Comparison of ENCODE assay signal across 9 cellular contexts in the genomic region with DNA sequence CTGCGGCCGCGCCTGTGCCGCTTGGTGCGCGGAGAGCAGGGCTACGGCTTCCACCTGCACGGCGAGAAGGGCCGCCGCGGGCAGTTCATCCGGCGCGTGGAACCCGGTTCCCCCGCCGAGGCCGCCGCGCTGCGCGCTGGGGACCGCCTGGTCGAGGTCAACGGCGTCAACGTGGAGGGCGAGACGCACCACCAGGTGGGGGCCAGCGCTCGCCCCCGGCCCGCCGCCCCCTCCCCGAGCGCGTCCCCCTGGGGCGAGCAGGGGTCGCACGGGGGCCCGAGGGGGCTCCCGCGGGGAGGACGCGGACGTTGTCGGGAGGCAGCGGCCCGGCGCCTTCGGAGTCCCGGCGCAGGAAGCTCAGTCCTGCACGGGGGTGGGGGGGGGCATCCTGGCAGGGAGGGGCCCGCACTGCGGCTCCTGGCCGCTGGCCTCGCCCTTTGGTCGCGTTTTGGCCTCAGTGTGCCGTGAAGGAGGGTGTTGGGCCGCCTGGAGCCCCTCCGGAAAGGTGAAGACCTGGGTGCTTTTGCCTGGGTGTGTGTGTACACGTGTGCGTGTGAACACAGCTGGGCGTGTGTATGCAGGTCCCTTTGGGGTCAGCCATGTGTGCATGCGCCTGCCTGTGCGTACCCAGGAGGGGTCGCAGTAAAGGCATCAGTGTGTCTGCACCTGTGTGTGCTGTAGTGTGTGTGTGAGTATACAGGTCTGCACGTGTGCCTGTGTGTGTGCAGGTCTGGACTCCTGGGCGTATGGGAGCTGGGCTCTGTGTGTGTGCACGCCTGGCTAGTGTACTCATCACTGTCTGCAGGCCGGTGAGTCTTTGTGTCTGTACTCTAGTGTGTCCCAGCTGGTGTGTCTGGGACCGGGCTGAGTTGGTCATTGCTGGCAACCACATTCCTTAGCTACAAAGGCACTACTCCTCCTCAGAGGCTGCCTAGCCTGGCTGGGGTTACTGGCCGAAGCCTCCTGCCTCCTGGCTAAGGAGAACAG. TPM values are rescaled to one million over a fixed set of nuclear protein-coding genes. Genes with fewer than 3 reads are reported as not detected.
A peak's percentile ranks its signal among the peaks of the same experiment; 100 is the strongest.
DNase-seq lines count a peak whose midpoint lies in the region; ATAC-seq and TF ChIP-seq lines count a peak whose summit lies in the region.
"Had no signal": no experiment of that assay in that cellular context is flagged by ENCODE, and none has a peak within 500 bp of the region (broad histone marks: within the 10 kb centered on the region; RNA-seq: fewer than 3 reads in every experiment).

No MANE protein-coding gene starts in this region.

- intact Hi-C loops in activated CD8-positive, alpha-beta T cell treated with anti-CD3 and anti-CD28 coated beads for 36 hours (cut with micrococcal nuclease): no loop called here
- intact Hi-C loops in left ventricle myocardium inferior (cut with micrococcal nuclease): loop anchor here (10.0 kb wide), 1 partner anchor 117 kb away; a partner anchor contains a TSS
- intact Hi-C loops in sigmoid colon (cut with DNase I): loop anchor here (2.0 kb wide), 1 partner anchor 19 kb away; a partner anchor contains a TSS

- H3K27me3 ChIP-seq in left ventricle myocardium inferior (ENCODE audit: low read depth): peaks cover 4% of the 10 kb centered on the region
- no peaks in the 10 kb centered on the region for H3K27me3 ChIP-seq in sigmoid colon

- no peak for TF ChIP-seq POLR2A in sigmoid colon (IDR thresholded peaks at IDR 0.05)

- ATAC-seq in activated CD8-positive, alpha-beta T cell treated with anti-CD3 and anti-CD28 coated beads for 36 hours: no peak
- ATAC-seq in GM18498 (IDR thresholded peaks at IDR 0.05; ENCODE audit: unreplicated experiment): no peak

- peaks cover 79% of the 10 kb centered on the region for H3K4me1 ChIP-seq in left ventricle myocardium inferior
- H3K4me1 ChIP-seq in sigmoid colon: peaks cover 4 to 52% (median 40%) of the 10 kb centered on the region in 4 donors

- H3K36me3 ChIP-seq in left ventricle myocardium inferior: peaks cover 12% of the 10 kb centered on the region
- H3K36me3 ChIP-seq in sigmoid colon: peaks cover 0 to 8% (median 0%) of the 10 kb centered on the region in 4 donors

- TF ChIP-seq CTCF in activated CD8-positive, alpha-beta T cell treated with anti-CD3 and anti-CD28 coated beads for 36 hours (IDR thresholded peaks at IDR 0.05): peak; percentile 10
- TF ChIP-seq CTCF in left ventricle myocardium inferior (IDR thresholded peaks at IDR 0.05; ENCODE audit: borderline replicate concordance) (no peak), sigmoid colon (IDR thresholded peaks at IDR 0.05) (no peak), GM10266 (IDR thresholded peaks at IDR 0.05; ENCODE audit: control insufficient read depth, insufficient read depth, low read depth, missing control alignments) (no peak)

- 4 to 8% methylated on average over 76 of the region's 76 CpGs for WGBS in sigmoid colon, 2 donors

- H3K9me3 Mint-ChIP-seq in activated CD8-positive, alpha-beta T cell treated with anti-CD3 and anti-CD28 coated beads for 36 hours: no peaks in the 10 kb centered on the region

- POLR2A ChIA-PET in activated CD8-positive, alpha-beta T cell treated with anti-CD3 and anti-CD28 coated beads for 36 hours (lab: Charles Lee): interaction anchor here (1.3 to 1.5 kb wide), 4 partner anchors 18 to 128 kb away, joined by 4 to 8 read pairs (median 6); a partner anchor contains a TSS

- H3K4me1 Mint-ChIP-seq in activated CD8-positive, alpha-beta T cell treated with anti-CD3 and anti-CD28 coated beads for 36 hours (ENCODE audit: low read depth): peaks cover 18% of the 10 kb centered on the region

- peaks cover 2% of the 10 kb centered on the region for H3K36me3 Mint-ChIP-seq in activated CD8-positive, alpha-beta T cell treated with anti-CD3 and anti-CD28 coated beads for 36 hours (ENCODE audit: low read depth)

- peak overlapping the region; percentile 60 for H3K4me3 Mint-ChIP-seq in activated CD8-positive, alpha-beta T cell treated with anti-CD3 and anti-CD28 coated beads for 36 hours

- CTCF ChIA-PET in activated CD8-positive, alpha-beta T cell treated with anti-CD3 and anti-CD28 coated beads for 36 hours (lab: Charles Lee): interaction anchor here (1.0 to 2.4 kb wide), 2 partner anchors 14 to 113 kb away, joined by 3 to 11 read pairs; no protein-coding TSS in a partner anchor

- peak; percentile 30 for DNase-seq in activated naive CD4-positive, alpha-beta T cell treated with Interleukin-2 at 50 U/mL for 16 hours
- DNase-seq in activated naive CD4-positive, alpha-beta T cell treated with anti-CD3 and anti-CD28 coated beads, Interleukin-2, amount 50 U/mL, for 16 hours: no peak
- no peak for DNase-seq in activated CD8-positive, alpha-beta T cell treated with anti-CD3 and anti-CD28 coated beads for 36 hours
- DNase-seq in left ventricle myocardium inferior (no peak), sigmoid colon (no peak), GM10266 (ENCODE audit: extremely low spot score) (no peak), NCI-H2107 (lab: John Stamatoyannopoulos, UW) (no peak)

- H3K27ac ChIP-seq in left ventricle myocardium inferior (replicated peaks) (peak overlapping the region; percentile 98), sigmoid colon (peak overlapping the region; percentile 66 to 78 (median 72))

- H3K4me3 ChIP-seq in left ventricle myocardium inferior: peak overlapping the region; percentile 91
- H3K4me3 ChIP-seq in sigmoid colon: peak overlapping the region; percentile 41 to 75 (median 68)

- H3K9me3 ChIP-seq in left ventricle myocardium inferior (replicated peaks) (no peaks in the 10 kb centered on the region), sigmoid colon (no peaks in the 10 kb centered on the region)

- H3K27me3 Mint-ChIP-seq in activated CD8-positive, alpha-beta T cell treated with anti-CD3 and anti-CD28 coated beads for 36 hours: peaks cover 14% of the 10 kb centered on the region

- no peak for TF ChIP-seq EP300 in sigmoid colon (IDR thresholded peaks at IDR 0.05)

- no peak overlapping the region for H3K27ac Mint-ChIP-seq in activated CD8-positive, alpha-beta T cell treated with anti-CD3 and anti-CD28 coated beads for 36 hours

RNA-seq across cellular contexts. Expression of a gene that starts 0.6 kb away (rescaled TPM):
- total RNA-seq in activated CD8-positive, alpha-beta T cell treated with anti-CD3 and anti-CD28 coated beads for 36 hours: 1 to 10 TPM; 2.8 to 3.0 TPM
- 221 TPM for total RNA-seq in left ventricle myocardium inferior
- 10 to 100 TPM; 23.5 to 57.9 (median 29.5) TPM for total RNA-seq in sigmoid colon
- 100 to 1,000 TPM in 1 of 3 donors, 10 to 100 TPM in 2; 46.7 to 105 (median 65.4) TPM for polyA plus RNA-seq in sigmoid colon

RNA-seq across cellular contexts. Expression of a gene that starts 7.7 kb away (rescaled TPM):
- total RNA-seq in activated CD8-positive, alpha-beta T cell treated with anti-CD3 and anti-CD28 coated beads for 36 hours: 10 to 100 TPM; 24.3 to 28.3 TPM
- not detected for total RNA-seq in left ventricle myocardium inferior
- total RNA-seq in sigmoid colon: not detected
- under 1 TPM in 1 of 3 donors, not detected in 2; 0.71 TPM for polyA plus RNA-seq in sigmoid colon
- total RNA-seq: subcutaneous adipose tissue had no signal

RNA-seq across cellular contexts. Expression of a gene that starts 17.7 kb away (rescaled TPM):
- 10 to 100 TPM; 85.5 to 90.3 TPM for total RNA-seq in activated CD8-positive, alpha-beta T cell treated with anti-CD3 and anti-CD28 coated beads for 36 hours
- total RNA-seq in left ventricle myocardium inferior (14.5 TPM), sigmoid colon (10 to 100 TPM; 12.8 to 27.2 (median 17.7) TPM)
- 10 to 100 TPM; 20.3 to 57.0 (median 21.0) TPM for polyA plus RNA-seq in sigmoid colon

RNA-seq across cellular contexts. Expression of a gene that starts 20.3 kb away (rescaled TPM):
- 10 to 100 TPM; 28.2 to 29.8 TPM for total RNA-seq in activated CD8-positive, alpha-beta T cell treated with anti-CD3 and anti-CD28 coated beads for 36 hours
- 21.7 TPM for total RNA-seq in left ventricle myocardium inferior
- total RNA-seq in sigmoid colon: 10 to 100 TPM; 18.4 to 33.8 (median 25.6) TPM
- 10 to 100 TPM; 20.4 to 44.5 (median 35.6) TPM for polyA plus RNA-seq in sigmoid colon

RNA-seq across cellular contexts. Expression of a gene that starts 20.5 kb away (rescaled TPM):
- total RNA-seq in activated CD8-positive, alpha-beta T cell treated with anti-CD3 and anti-CD28 coated beads for 36 hours: 10 to 100 TPM; 54.4 to 57.3 TPM
- total RNA-seq in left ventricle myocardium inferior (80.1 TPM), sigmoid colon (10 to 100 TPM; 25.0 to 80.9 (median 36.9) TPM)
- polyA plus RNA-seq in sigmoid colon: 10 to 100 TPM; 16.9 to 58.4 (median 31.2) TPM

Comparison
In these comparisons a context has a peak if more than half of its experiments do, and no peak if none do; other contexts are left out.
1. RNA of a gene that starts 0.6 kb away (total RNA-seq): 221 TPM in left ventricle myocardium inferior (single experiment) and 23.5 to 57.9 TPM in sigmoid colon; 2.8 to 3.0 TPM in activated CD8-positive, alpha-beta T cell treated with anti-CD3 and anti-CD28 coated beads for 36 hours; every median in the first group is over 4 times any median in the second.
2. RNA of a gene that starts 7.7 kb away (total RNA-seq): 24.3 to 28.3 TPM in activated CD8-positive, alpha-beta T cell treated with anti-CD3 and anti-CD28 coated beads for 36 hours; not detected in left ventricle myocardium inferior (single experiment) and not detected in sigmoid colon; every median in the first group is over 10 times any median in the second.